ENCODE assay signal across 15 cellular contexts in the genomic region with DNA sequence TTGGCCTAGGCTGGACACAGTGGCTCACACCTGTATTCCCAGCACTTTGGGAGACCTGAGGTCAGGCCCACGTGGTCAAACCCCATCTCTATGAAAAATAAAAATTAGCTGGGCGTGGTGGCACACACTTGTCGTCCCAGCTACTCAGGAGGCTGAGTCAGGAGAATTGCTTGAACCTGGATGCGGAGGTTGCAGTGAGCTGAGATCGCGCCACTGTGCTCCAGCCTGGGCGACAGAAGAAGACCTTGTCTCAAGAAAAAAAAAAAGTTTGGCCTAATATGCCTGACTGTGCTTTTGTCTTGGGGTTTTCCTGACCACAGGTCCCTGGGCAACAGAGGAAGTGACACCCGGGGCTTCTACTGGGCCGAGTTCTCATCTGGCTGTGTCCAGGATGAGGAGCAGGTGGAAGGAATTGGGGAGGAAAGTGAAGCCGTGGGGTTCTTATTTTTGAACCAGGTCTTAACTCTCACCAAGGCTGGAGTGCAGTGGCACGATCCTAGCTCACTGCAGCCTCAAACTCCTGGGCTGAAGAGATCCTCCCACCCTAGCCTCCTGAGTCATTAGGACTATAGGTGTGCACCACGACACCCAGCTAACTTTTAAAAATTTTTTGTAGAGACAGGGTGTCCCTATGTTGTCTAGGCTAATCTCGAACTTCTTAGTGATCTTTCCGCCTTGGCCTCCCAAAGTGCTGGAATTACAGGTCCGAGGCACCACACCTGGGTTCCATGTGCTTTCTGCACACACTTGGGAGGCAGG. TPM values are rescaled to one million over a fixed set of nuclear protein-coding genes. Genes with fewer than 3 reads are reported as not detected.
A peak's percentile ranks its signal among the peaks of the same experiment; 100 is the strongest.
DNase-seq lines count a peak whose midpoint lies in the region; ATAC-seq, FAIRE-seq and TF ChIP-seq lines count a peak whose summit lies in the region.
"Not testable (repeated sequence)": the region's sequence is repeated elsewhere in the genome, so short reads cannot be mapped to it uniquely, and the experiment has no call there.
"Had no signal": no experiment of that assay in that cellular context is flagged by ENCODE, and none has a peak within 500 bp of the region (broad histone marks: within the 10 kb centered on the region; RNA-seq: fewer than 3 reads in every experiment).

No MANE protein-coding gene starts in this region.

- H3K4me1 ChIP-seq in GM12878 (ENCODE audit: control insufficient read depth, insufficient read depth, low read length): peaks cover 16% of the 10 kb centered on the region

- TF ChIP-seq CTCF in GM12878 (IDR thresholded peaks at IDR 0.05 in 2 of 3, conservative IDR thresholded peaks at IDR 0.05 in 1 of 3; ENCODE audit: control insufficient read depth in 2 of 3, extremely low read depth in 1 of 3, insufficient read depth in 1 of 3, low read depth in 3 of 3, low read length in 3 of 3): not testable (repeated sequence)

- H2AFZ ChIP-seq in GM12878 (ENCODE audit: control insufficient read depth, low read depth, low read length): not testable (repeated sequence)

- POLR2A ChIA-PET in GM12878 (lab: Charles Lee): not testable (repeated sequence)

- WGBS in GM12878 (ENCODE audit: insufficient coverage, insufficient replicate concordance, low lambda C conversion rate, missing lambda C conversion rate): 29% methylated on average over 15 of the region's 15 CpGs

- not testable (repeated sequence) for H3K79me2 ChIP-seq in GM12878 (ENCODE audit: control insufficient read depth, insufficient read depth, low read length)

- BruUV-seq in GM12878 (replicated peaks; lab: Mats Ljungman, UMichigan): not testable (repeated sequence)

- in situ Hi-C loops in GM12878 (cut with MboI): not testable (repeated sequence)

- peak; percentile 75 for FAIRE-seq in GM12878 (lab: Jason Lieb, UNC)

- not testable (repeated sequence) for H3K4me2 ChIP-seq in GM12878 (ENCODE audit: control insufficient read depth, insufficient read depth)

- TF ChIP-seq RAD21 in GM12878 (IDR thresholded peaks at IDR 0.05; ENCODE audit: insufficient read depth, low read depth, low read length): not testable (repeated sequence)

- intact Hi-C loops in GM12878 (cut with micrococcal nuclease; ENCODE audit: unreplicated experiment): not testable (repeated sequence)

- H3K9me3 ChIP-seq in GM12878 (replicated peaks; ENCODE audit: control insufficient read depth, insufficient read depth, low read length): not testable (repeated sequence)

- RAD21 ChIA-PET in GM12878 (lab: Charles Lee; ENCODE audit: unreplicated experiment): not testable (repeated sequence)

- H3K27me3 ChIP-seq in GM12878 (replicated peaks in 1 of 2; ENCODE audit: control insufficient read depth in 2 of 2, insufficient read depth in 2 of 2, low read length in 1 of 2): not testable (repeated sequence)

- not testable (repeated sequence) for TF ChIP-seq POLR2A in GM12878 (IDR thresholded peaks at IDR 0.05; ENCODE audit: low read depth, low read length)

- SMC1A ChIA-PET in GM12878 (lab: Charles Lee; ENCODE audit: uncharacterized antibody, unreplicated experiment): interaction anchor here (1.3 to 1.4 kb wide), 2 partner anchors 21 to 158 kb away, joined by 3 read pairs; no protein-coding TSS in a partner anchor

- H3K36me3 ChIP-seq in GM12878 (ENCODE audit: control insufficient read depth in 2 of 2, insufficient read depth in 2 of 2, low read length in 1 of 2): peaks cover 0 to 19% of the 10 kb centered on the region in 2 experiments; a peak in 3 of 4 replicates

- H3K4me3 ChIP-seq in GM12878: not testable (repeated sequence)

- DNase-seq in MV-4-11 (lab: John Stamatoyannopoulos, UW) (peak; percentile 23), GM12878 (ENCODE audit: low read depth, low spot score) (peak; percentile 19)

- ATAC-seq in GM18508 (IDR thresholded peaks at IDR 0.05; ENCODE audit: insufficient read depth, unreplicated experiment): peak; percentile 69
- peak; percentile 67 for ATAC-seq in GM19351 (IDR thresholded peaks at IDR 0.05; ENCODE audit: unreplicated experiment)
- peak; percentile 72 for ATAC-seq in GM21576 (IDR thresholded peaks at IDR 0.05; ENCODE audit: unreplicated experiment)
- ATAC-seq in HG02884 (IDR thresholded peaks at IDR 0.05; ENCODE audit: unreplicated experiment): peak; percentile 63
- peak; percentile 61 for ATAC-seq in HG03196 (IDR thresholded peaks at IDR 0.05; ENCODE audit: unreplicated experiment)
- peak; percentile 81 for ATAC-seq in GM12878

- H3K27ac ChIP-seq in GM12878 (ENCODE audit: control insufficient read depth, insufficient read depth): peak overlapping the region; percentile 52

- not testable (repeated sequence) for H3K9ac ChIP-seq in GM12878 (ENCODE audit: control insufficient read depth, insufficient read depth, low read length)

- not testable (repeated sequence) for H4K20me1 ChIP-seq in GM12878 (ENCODE audit: control insufficient read depth, insufficient read depth)

- not testable (repeated sequence) for TF ChIP-seq EP300 in GM12878 (IDR thresholded peaks at IDR 0.05; ENCODE audit: borderline replicate concordance in 1 of 2, control insufficient read depth in 1 of 2, low read depth in 2 of 2, low read length in 2 of 2)

- CTCF ChIA-PET in GM12878 (lab: Yijun Ruan, JAX): interaction anchor here (1.8 kb wide), 1 partner anchor 101 kb away, joined by 5 read pairs; no protein-coding TSS in a partner anchor

TF ChIP-seq in GM12878, 131 proteins besides CTCF, POLR2A, EP300 and RAD21 (continues in another document):
- TF ChIP-seq SPI1 (IDR thresholded peaks at IDR 0.05; ENCODE audit: borderline replicate concordance, insufficient read depth, low read depth, low read length): peak; percentile 73; the same call in 1 of the 2 replicates
- TF ChIP-seq, protein P1, sequence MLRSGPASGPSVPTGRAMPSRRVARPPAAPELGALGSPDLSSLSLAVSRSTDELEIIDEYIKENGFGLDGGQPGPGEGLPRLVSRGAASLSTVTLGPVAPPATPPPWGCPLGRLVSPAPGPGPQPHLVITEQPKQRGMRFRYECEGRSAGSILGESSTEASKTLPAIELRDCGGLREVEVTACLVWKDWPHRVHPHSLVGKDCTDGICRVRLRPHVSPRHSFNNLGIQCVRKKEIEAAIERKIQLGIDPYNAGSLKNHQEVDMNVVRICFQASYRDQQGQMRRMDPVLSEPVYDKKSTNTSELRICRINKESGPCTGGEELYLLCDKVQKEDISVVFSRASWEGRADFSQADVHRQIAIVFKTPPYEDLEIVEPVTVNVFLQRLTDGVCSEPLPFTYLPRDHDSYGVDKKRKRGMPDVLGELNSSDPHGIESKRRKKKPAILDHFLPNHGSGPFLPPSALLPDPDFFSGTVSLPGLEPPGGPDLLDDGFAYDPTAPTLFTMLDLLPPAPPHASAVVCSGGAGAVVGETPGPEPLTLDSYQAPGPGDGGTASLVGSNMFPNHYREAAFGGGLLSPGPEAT (IDR thresholded peaks at IDR 0.05; ENCODE audit: low read depth): peak; percentile 62

RNA-seq across cellular contexts. Expression of a gene that starts 13.1 kb away (rescaled TPM):
- total RNA-seq in GM12878 (2013; cell fraction: nucleolus; rRNA removed): 67.5 and 85.0 TPM in 2 replicates
- 98.8 and 101 TPM in 2 replicates for total RNA-seq in GM12878 (2014; rRNA removed)
- 55.5 and 57.8 TPM in 2 replicates for total RNA-seq in GM12878 (2014; rRNA removed; fragmentation: Illumina TruSeq; extraction: Trizol)
- 68.0 and 71.9 TPM in 2 replicates for total RNA-seq in GM12878 (2021)
- polyA plus RNA-seq in GM12878 (2011; ENCODE audit: low read depth): 18.5 TPM
- 42.1 and 61.8 TPM in 2 replicates for polyA plus RNA-seq in GM12878 (2011; rRNA removed)
- 57.4 and 91.9 TPM in 2 replicates for polyA plus RNA-seq in GM12878 (2011; cell fraction: cytosol; rRNA removed)
- 340 and 345 TPM in 2 replicates for polyA plus RNA-seq in GM12878 (2011; cell fraction: nucleus; rRNA removed)
- polyA plus RNA-seq in GM12878 (2012): 40.4 and 54.9 TPM in 2 replicates
- polyA plus RNA-seq in GM12878 (2014; fragmentation: Illumina TruSeq; extraction: Trizol): 19.1 and 55.9 TPM in 2 replicates
- 10 to 100 TPM; 14.3 to 21.5 TPM for polyA plus RNA-seq in GM12878 (2014; fragmentation: Nextera tagmentation; extraction: Ambion mirVana)
- 133 and 141 TPM in 2 replicates for polyA plus RNA-seq in GM12878 (2014; rRNA removed)
- polyA plus RNA-seq in GM12878 (2016; fragmentation: Nextera tagmentation; extraction: Ambion mirVana): 10 to 100 TPM; 66.6 to 73.9 TPM
- 16.2 and 30.6 TPM in 2 replicates for polyA minus RNA-seq in GM12878 (2011; rRNA and poly(A)+ RNA removed)
- polyA minus RNA-seq in GM12878 (2011; cell fraction: cytosol; rRNA and poly(A)+ RNA removed): 16.0 and 18.8 TPM in 2 replicates
- 42.8 and 54.7 TPM in 2 replicates for polyA minus RNA-seq in GM12878 (2011; cell fraction: nucleus; rRNA and poly(A)+ RNA removed)
- total RNA-seq: HT1080 had no signal

RNA-seq across cellular contexts. Expression of a gene that starts 22.4 kb away (rescaled TPM):
- total RNA-seq in GM12878 (2013; cell fraction: nucleolus; rRNA removed): 59.4 and 61.8 TPM in 2 replicates
- 294 and 325 TPM in 2 replicates for total RNA-seq in GM12878 (2014; rRNA removed)
- total RNA-seq in GM12878 (2014; rRNA removed; fragmentation: Illumina TruSeq; extraction: Trizol): 41.5 and 56.6 TPM in 2 replicates
- 263 and 267 TPM in 2 replicates for total RNA-seq in GM12878 (2021)
- 118 TPM for polyA plus RNA-seq in GM12878 (2011; ENCODE audit: low read depth)
- polyA plus RNA-seq in GM12878 (2011; rRNA removed): 66.4 and 116 TPM in 2 replicates
- 111 and 247 TPM in 2 replicates for polyA plus RNA-seq in GM12878 (2011; cell fraction: cytosol; rRNA removed)
- polyA plus RNA-seq in GM12878 (2011; cell fraction: nucleus; rRNA removed): 81.1 and 84.7 TPM in 2 replicates
- 230 and 269 TPM in 2 replicates for polyA plus RNA-seq in GM12878 (2012)
- 4.8 and 15.6 TPM in 2 replicates for polyA plus RNA-seq in GM12878 (2014; fragmentation: Illumina TruSeq; extraction: Trizol)
- 10 to 100 TPM in 1 of 2 experiments, 1 to 10 TPM in 1; 6.3 to 23.7 TPM for polyA plus RNA-seq in GM12878 (2014; fragmentation: Nextera tagmentation; extraction: Ambion mirVana)
- polyA plus RNA-seq in GM12878 (2014; rRNA removed): 281 and 354 TPM in 2 replicates
- polyA plus RNA-seq in GM12878 (2016; fragmentation: Nextera tagmentation; extraction: Ambion mirVana): 100 to 1,000 TPM; 186 to 231 TPM
- polyA minus RNA-seq in GM12878 (2011; rRNA and poly(A)+ RNA removed): 14.8 and 40.5 TPM in 2 replicates
- 21.4 and 22.8 TPM in 2 replicates for polyA minus RNA-seq in GM12878 (2011; cell fraction: cytosol; rRNA and poly(A)+ RNA removed)
- 21.6 and 39.8 TPM in 2 replicates for polyA minus RNA-seq in GM12878 (2011; cell fraction: nucleus; rRNA and poly(A)+ RNA removed)

RNA-seq across cellular contexts. Expression of a gene that starts 38.7 kb away (rescaled TPM):
- not detected in 2 replicates for total RNA-seq in GM12878 (2013; cell fraction: nucleolus; rRNA removed)
- not detected in 2 replicates for total RNA-seq in GM12878 (2014; rRNA removed)
- not detected in 2 replicates for total RNA-seq in GM12878 (2014; rRNA removed; fragmentation: Illumina TruSeq; extraction: Trizol)
- total RNA-seq in GM12878 (2021): not detected in 2 replicates
- polyA plus RNA-seq in GM12878 (2011; ENCODE audit: low read depth): not detected
- polyA plus RNA-seq in GM12878 (2011; rRNA removed): not detected in 2 replicates
- not detected in 2 replicates for polyA plus RNA-seq in GM12878 (2011; cell fraction: cytosol; rRNA removed)
- polyA plus RNA-seq in GM12878 (2011; cell fraction: nucleus; rRNA removed): not detected in 2 replicates
- 0.24 and 0.26 TPM in 2 replicates for polyA plus RNA-seq in GM12878 (2012)
- polyA plus RNA-seq in GM12878 (2014; fragmentation: Illumina TruSeq; extraction: Trizol): not detected in 2 replicates
- polyA plus RNA-seq in GM12878 (2014; fragmentation: Nextera tagmentation; extraction: Ambion mirVana): under 1 TPM; 0.04 to 0.08 TPM
- not detected in 2 replicates for polyA plus RNA-seq in GM12878 (2014; rRNA removed)
- polyA plus RNA-seq in GM12878 (2016; fragmentation: Nextera tagmentation; extraction: Ambion mirVana): under 1 TPM; 0.33 to 0.37 TPM
- not detected in 2 replicates for polyA minus RNA-seq in GM12878 (2011; rRNA and poly(A)+ RNA removed)
- not detected in 2 replicates for polyA minus RNA-seq in GM12878 (2011; cell fraction: cytosol; rRNA and poly(A)+ RNA removed)
- polyA minus RNA-seq in GM12878 (2011; cell fraction: nucleus; rRNA and poly(A)+ RNA removed): not detected in 2 replicates
- total RNA-seq: G401, H9, kidney epithelial cell, PC-3, progenitor cell of endocrine pancreas, SJSA1, thoracic aorta had no signal
